27 cellular contexts compared by ENCODE assay signal in genomic region chrX:41711021-41711667, GRCh38. TPM values are rescaled to one million over a fixed set of nuclear protein-coding genes. Genes with fewer than 3 reads are reported as not detected.
"Had no signal": no experiment of that assay in that cellular context is flagged by ENCODE, and none has a peak within 500 bp of the region (broad histone marks: within the 10 kb centered on the region; RNA-seq: fewer than 3 reads in every experiment).

No MANE protein-coding gene starts in this region.

- H3K9me3 ChIP-seq: ascending aorta, Peyer's patch, SJSA1 had no signal

- H3K4me3 Mint-ChIP-seq: activated B cell treated with CpG ODN at 0.5 μM for 24 hours; activated T-cell treated with anti-CD3 and anti-CD28 coated beads, Interleukin-2, amount 50 U/mL, for 4 hours; brain; T-helper 17 cell had no signal

- H3K27ac Mint-ChIP-seq: activated B cell treated with CpG ODN at 0.5 μM for 24 hours, T-helper 17 cell had no signal

- H3K27me3 Mint-ChIP-seq: activated B cell treated with CpG ODN at 0.5 μM for 24 hours, T-helper 17 cell had no signal

- H3K36me3 ChIP-seq: ascending aorta, cardiac muscle cell, Peyer's patch, SJSA1 had no signal

- H3K9me3 Mint-ChIP-seq: activated B cell treated with CpG ODN at 0.5 μM for 24 hours; activated T-cell treated with anti-CD3 and anti-CD28 coated beads, Interleukin-2, amount 50 U/mL, for 4 hours; brain had no signal

- H3K4me3 ChIP-seq: ascending aorta, cardiac muscle cell, Peyer's patch, SJSA1 had no signal

- ATAC-seq: SK-N-SH treated with all-trans-retinoic acid at 6 μM for 48 hours, T-helper 17 cell had no signal

- H3K4me1 ChIP-seq: ascending aorta, Peyer's patch, SJSA1 had no signal

- DNase-seq: activated B cell treated with CpG ODN at 0.5 μM for 24 hours; activated CD4-positive, alpha-beta T cell treated with anti-CD3 and anti-CD28 coated beads for 1 hour; activated CD4-positive, alpha-beta T cell treated with anti-CD3 and anti-CD28 coated beads, Interleukin-2, amount 50 U/mL, for 1 hour; activated CD8-positive, alpha-beta memory T cell treated with anti-CD3 and anti-CD28 coated beads for 24 hours; activated naive CD4-positive, alpha-beta T cell treated with anti-CD3 and anti-CD28 coated beads, Interleukin-2, amount 50 U/mL, for 16 hours; activated T-cell treated with anti-CD3 and anti-CD28 coated beads, Interleukin-2, amount 50 U/mL, for 4 hours; amniotic stem cell; Kasumi-1; KBM-7; NCI-H1105 treated with DMSO at 0.1 percent for 48 hours; NCI-H1436 treated with DMSO at 0.1 percent for 48 hours; NCI-H187; NCI-H2081 treated with DMSO at 0.1 percent for 48 hours; NCI-H446; NCI-H524; Peyer's patch; Right ventricle myocardium superior; SW 1271; T-helper 17 cell; T1000 had no signal

- H3K27ac ChIP-seq: ascending aorta, cardiac muscle cell, Peyer's patch, RWPE1, SJSA1 had no signal

- H3K27me3 ChIP-seq: ascending aorta, cardiac muscle cell, Peyer's patch, SJSA1 had no signal

- FAIRE-seq: TTC549 had no signal

RNA-seq across cellular contexts. Expression of gene GPR82, which starts 12.8 kb away (rescaled TPM):
- total RNA-seq: ascending aorta, cardiac muscle cell, SJSA1, T-helper 17 cell had no signal

RNA-seq across cellular contexts. Expression of gene GPR34, which starts 22.4 kb away (rescaled TPM):
- total RNA-seq: cardiac muscle cell, SJSA1 had no signal
